8 cellular contexts compared by ENCODE assay signal in genomic region chr12:96445743-96446655, GRCh38. TPM values are rescaled to one million over a fixed set of nuclear protein-coding genes. Genes with fewer than 3 reads are reported as not detected.
DNase-seq lines count a peak whose midpoint lies in the region; ATAC-seq and TF ChIP-seq lines count a peak whose summit lies in the region.

No MANE protein-coding gene starts in this region.

- peak overlapping the region; percentile 71 for H3K9ac ChIP-seq in smooth muscle cell (ENCODE audit: low read depth)

- H3K4me1 ChIP-seq in foreskin keratinocyte (peaks cover 37% of the 10 kb centered on the region), smooth muscle cell (ENCODE audit: low read depth) (peaks cover 9% of the 10 kb centered on the region)

- H4K20me1 ChIP-seq in smooth muscle cell (ENCODE audit: low read depth): no peaks in the 10 kb centered on the region

- peaks cover 9% of the 10 kb centered on the region for H3F3A ChIP-seq in smooth muscle cell (ENCODE audit: low read depth)

- DNase-seq in EH (ENCODE audit: low read depth) (peak; percentile 95), M059J (ENCODE audit: low read depth) (peak; percentile 95), activated T-cell treated with anti-CD3 and anti-CD28 coated beads for 4 hours (peak; percentile 33), foreskin keratinocyte (peak; percentile 99 to 100), smooth muscle cell (lab: John Stamatoyannopoulos, UW; ENCODE audit: unreplicated experiment) (no peak), HuH-7 (ENCODE audit: low spot score) (no peak), NCI-H1436 (lab: John Stamatoyannopoulos, UW) (no peak)

- peak overlapping the region; percentile 57 for H2AFZ ChIP-seq in smooth muscle cell (ENCODE audit: low read depth)

- peak overlapping the region; percentile 78 for H3K27ac ChIP-seq in foreskin keratinocyte
- H3K27ac ChIP-seq in smooth muscle cell (ENCODE audit: low read depth): peak overlapping the region; percentile 94

- H3K36me3 ChIP-seq in smooth muscle cell (ENCODE audit: low read depth): no peaks in the 10 kb centered on the region

- H3K27me3 ChIP-seq in foreskin keratinocyte (no peaks in the 10 kb centered on the region), smooth muscle cell (ENCODE audit: low read depth) (no peaks in the 10 kb centered on the region)

- no peak overlapping the region for H3K4me3 ChIP-seq in smooth muscle cell

- no peaks in the 10 kb centered on the region for H3K79me2 ChIP-seq in smooth muscle cell (ENCODE audit: low read depth)

- H3K4me2 ChIP-seq in smooth muscle cell: peak overlapping the region; percentile 42

- WGBS in smooth muscle cell (ENCODE audit: low lambda C conversion rate): 20% methylated on average over 6 of the region's 6 CpGs

- ATAC-seq in GM21576 (IDR thresholded peaks at IDR 0.05; ENCODE audit: unreplicated experiment): peak; percentile 99
- ATAC-seq in foreskin keratinocyte: peak; percentile 88

- TF ChIP-seq CTCF in foreskin keratinocyte (conservative IDR thresholded peaks at IDR 0.05) (no peak), smooth muscle cell (IDR thresholded peaks at IDR 0.05; ENCODE audit: borderline replicate concordance, insufficient read depth, poor library complexity, severe bottlenecking) (no peak)

- no peaks in the 10 kb centered on the region for H3K9me3 ChIP-seq in smooth muscle cell (replicated peaks; ENCODE audit: low read depth)

RNA-seq across cellular contexts. Expression of gene CFAP54, which starts 43.4 kb away (rescaled TPM):
- total RNA-seq in M059J (2014; rRNA removed; shearing (Covaris generic)): 0.57 and 1.8 TPM in 2 replicates
- total RNA-seq in foreskin keratinocyte (0.78 and 0.85 TPM in 2 replicates), smooth muscle cell (0.31 and 0.67 TPM in 2 replicates)
- polyA plus RNA-seq in foreskin keratinocyte (0.35 and 0.43 TPM in 2 replicates), smooth muscle cell (0.35 TPM in 1 of 2 replicates, not detected in the other)

RNA-seq across cellular contexts. Expression of gene CDK17, which starts 45.8 kb away (rescaled TPM):
- total RNA-seq in M059J (2014; rRNA removed; shearing (Covaris generic)): 19.1 and 25.8 TPM in 2 replicates
- total RNA-seq in foreskin keratinocyte: 44.0 and 51.7 TPM in 2 replicates
- polyA plus RNA-seq in foreskin keratinocyte: 11.0 and 11.1 TPM in 2 replicates
- 49.8 and 54.1 TPM in 2 replicates for total RNA-seq in smooth muscle cell
- 16.0 and 19.1 TPM in 2 replicates for polyA plus RNA-seq in smooth muscle cell

Comparison
In these comparisons a context has a peak if more than half of its experiments do, and no peak if none do; other contexts are left out.
1. DNase-seq: peak in EH (single experiment), M059J (single experiment), activated T-cell treated with anti-CD3 and anti-CD28 coated beads for 4 hours (single experiment) and foreskin keratinocyte (2 of 2); none in smooth muscle cell (single experiment), HuH-7 (single experiment) and NCI-H1436 (single experiment).